In the genomic region with DNA sequence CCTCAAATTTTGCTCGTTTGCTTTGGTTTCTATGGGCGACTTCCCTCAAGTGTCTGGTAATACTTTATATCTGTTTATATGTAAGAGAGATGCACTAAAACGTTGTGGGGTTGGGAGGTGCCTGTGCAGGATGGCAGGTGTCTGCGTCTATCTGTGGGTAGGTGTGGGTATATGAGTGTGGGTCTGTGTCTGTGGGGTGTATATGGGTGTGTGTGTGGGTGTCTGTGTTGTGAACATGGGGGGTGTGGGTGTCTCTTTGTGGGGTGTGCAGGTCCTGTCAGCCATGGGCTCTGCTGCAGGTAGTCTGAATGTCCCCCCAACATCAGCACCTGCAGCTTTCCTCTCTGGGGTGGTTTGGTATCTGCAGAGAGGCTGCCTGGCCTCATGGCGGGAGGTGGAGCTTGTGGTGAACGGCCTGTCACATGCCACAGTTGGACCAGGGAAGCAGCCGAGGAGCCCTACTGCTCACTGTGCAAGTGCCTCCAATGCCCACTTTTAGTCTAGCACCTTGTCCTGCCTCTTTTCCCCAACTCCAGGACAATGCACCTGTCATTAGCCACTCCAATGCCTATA, we compare ENCODE assay signal across 1 cellular context.
TF ChIP-seq lines count a peak whose summit lies in the region.

No MANE protein-coding gene starts in this region.

TF ChIP-seq in GM12878, 131 proteins besides CTCF, POLR2A, EP300 and RAD21:
- TF ChIP-seq CHD4 (IDR thresholded peaks at IDR 0.05) = no peak
TF ChIP-seq in GM12878: peak in this region for 0.
